ENCODE assay signal across 8 cellular contexts in genomic region chr1:46303872-46304326, GRCh38. TPM values are rescaled to one million over a fixed set of nuclear protein-coding genes. Genes with fewer than 3 reads are reported as not detected.
DNase-seq lines count a peak whose midpoint lies in the region; ATAC-seq, FAIRE-seq and TF ChIP-seq lines count a peak whose summit lies in the region.

No MANE protein-coding gene starts in this region.

- H3K4me3 ChIP-seq in A549 (peak overlapping the region; percentile 84), HFF-Myc (replicated peaks; ENCODE audit: low read depth, low read length) (peak overlapping the region; percentile 99)

- peak overlapping the region; percentile 98 to 99 for H3K27ac ChIP-seq in A549

- no peaks in the 10 kb centered on the region for H3K9me3 Mint-ChIP-seq in MCF 10A (ENCODE audit: unreplicated experiment)

- H3K4me3 Mint-ChIP-seq in MCF 10A (ENCODE audit: unreplicated experiment), result peak overlapping the region; percentile 99

- BruUV-seq in MCF 10A (replicated peaks; lab: Mats Ljungman, UMichigan), result TSS peak; percentile 84

- H3K27me3 Mint-ChIP-seq in MCF 10A (ENCODE audit: insufficient read depth, unreplicated experiment), result no peaks in the 10 kb centered on the region

- no peak for FAIRE-seq in A549 (lab: Jason Lieb, UNC)
- FAIRE-seq in GM19239 (lab: Jason Lieb, UNC), result no peak

- WGBS in A549 (ENCODE audit: missing lambda C conversion rate), result 0% methylated on average over 14 of the region's 14 CpGs

- no peak for TF ChIP-seq EP300 in A549 (IDR thresholded peaks at IDR 0.05)

- TF ChIP-seq POLR2A in A549 (IDR thresholded peaks at IDR 0.05; ENCODE audit: low read length) (no peak), GM18505 (IDR thresholded peaks at IDR 0.05; ENCODE audit: borderline replicate concordance, extremely low read depth, insufficient read depth, insufficient read length) (no peak)

- intact Hi-C loops in MCF 10A (cut with micrococcal nuclease), result loop anchor here (1.0 to 2.0 kb wide), 2 partner anchors 36 to 45 kb away; partner anchors contain the start of gene NSUN4

- peak overlapping the region; percentile 100 for H3K27ac Mint-ChIP-seq in MCF 10A (ENCODE audit: low read depth, unreplicated experiment)

- POLR2A ChIA-PET in A549 (lab: Yijun Ruan, JAX), result interaction anchor here (0.7 to 1.9 kb wide), 4 partner anchors 37 to 172 kb away, joined by 3 to 14 read pairs (median 6); partner anchors contain the start of genes NSUN4, PIK3R3 and RAD54L
- POLR2A ChIA-PET in MCF 10A (lab: Yijun Ruan, JAX), result interaction anchor here (0.6 to 3.5 kb wide), 32 partner anchors 9 to 782 kb away, joined by 3 to 119 read pairs (median 6); partner anchors contain the start of genes FAAH, GPBP1L1, MKNK1 and NSUN4

- peaks cover 40% of the 10 kb centered on the region for H3K4me1 Mint-ChIP-seq in MCF 10A (ENCODE audit: insufficient read depth, unreplicated experiment)

- H3K9me3 ChIP-seq in A549, result no peaks in the 10 kb centered on the region

- CTCF ChIA-PET in A549 (lab: Yijun Ruan, JAX), result interaction anchor here (0.8 to 2.6 kb wide), 4 partner anchors 17 to 44 kb away, joined by 3 to 17 read pairs (median 5); partner anchors contain the start of gene NSUN4
- CTCF ChIA-PET in MCF 10A (lab: Yijun Ruan, JAX), result interaction anchor here (0.6 to 1.6 kb wide), 8 partner anchors 43 to 1577 kb away, joined by 3 to 5 read pairs (median 3); no protein-coding TSS in a partner anchor

- H3K36me3 Mint-ChIP-seq in MCF 10A (ENCODE audit: insufficient read depth, unreplicated experiment), result peaks cover 39% of the 10 kb centered on the region

- no peak for TF ChIP-seq RAD21 in A549 (conservative IDR thresholded peaks at IDR 0.05 in 1 of 2, IDR thresholded peaks at IDR 0.05 in 1 of 2)

- TF ChIP-seq CTCF in A549 (IDR thresholded peaks at IDR 0.05) (no peak), HFF-Myc (IDR thresholded peaks at IDR 0.05; ENCODE audit: low read depth, low read length, missing control alignments) (no peak), MCF 10A (IDR thresholded peaks at IDR 0.05; ENCODE audit: unreplicated experiment) (no peak)

- H3K4me1 ChIP-seq in A549, result peaks cover 28% of the 10 kb centered on the region; the same call in 2 of the 3 replicates

- DNase-seq in A549 (ENCODE audit: low read depth in 1 of 2, low spot score in 1 of 2), result no peak
- no peak for DNase-seq in HFF-Myc (ENCODE audit: extremely low read depth, low read depth)
- no peak for DNase-seq in MCF 10A (ENCODE audit: unreplicated experiment)
- peak; percentile 22 for DNase-seq in mesenteric fat pad (ENCODE audit: low spot score)
- DNase-seq in GM19239 (ENCODE audit: insufficient read length, low spot score), result no peak

- peak overlapping the region; percentile 90 for H3K4me2 ChIP-seq in A549

- ATAC-seq in A549, result peak; percentile 38 to 48
- no peak for ATAC-seq in GM18502 (IDR thresholded peaks at IDR 0.05; ENCODE audit: poor library complexity, unreplicated experiment)
- no peak for ATAC-seq in GM18505 (IDR thresholded peaks at IDR 0.05; ENCODE audit: unreplicated experiment)
- no peak for ATAC-seq in HG03521 (IDR thresholded peaks at IDR 0.05; ENCODE audit: unreplicated experiment)

TF ChIP-seq in A549, 52 proteins besides CTCF, POLR2A, EP300 and RAD21:
- TF ChIP-seq EHF (CRISPR knock-in tag; IDR thresholded peaks at IDR 0.05) (no peak), SREBF2 (IDR thresholded peaks at IDR 0.05) (no peak), ZSCAN20 (CRISPR knock-in tag; IDR thresholded peaks at IDR 0.05) (no peak), RCOR1 (IDR thresholded peaks at IDR 0.05; ENCODE audit: low read depth, low read length) (no peak), HES2 (IDR thresholded peaks at IDR 0.05) (no peak), TP53 (CRISPR knock-in tag; IDR thresholded peaks at IDR 0.05) (no peak), KDM1A (IDR thresholded peaks at IDR 0.05; ENCODE audit: low read depth) (no peak), MAFK (IDR thresholded peaks at IDR 0.05; ENCODE audit: partially characterized antibody) (no peak), RARB (CRISPR knock-in tag; IDR thresholded peaks at IDR 0.05) (no peak), MAX (IDR thresholded peaks at IDR 0.05) (no peak), FOSB (CRISPR knock-in tag; IDR thresholded peaks at IDR 0.05) (no peak), CHD4 (IDR thresholded peaks at IDR 0.05; ENCODE audit: borderline replicate concordance) (no peak), ZNF302 (CRISPR knock-in tag; IDR thresholded peaks at IDR 0.05) (no peak)

RNA-seq across cellular contexts. Expression of gene UQCRH, which starts 0.4 kb away (rescaled TPM):
- polyA plus RNA-seq in A549 (2011; rRNA removed) (514 and 762 TPM in 2 replicates), A549 (2017; fragmentation: RNase III; extraction: RNeasy Plus Mini Kit Qiagen cat#74134 plus additional on column Dnase treatment) (766 to 800 TPM (median 793 TPM) in 3 replicates)
- polyA plus RNA-seq in A549 (2012; cell fraction: cytosol; rRNA removed), result 364 and 521 TPM in 2 replicates
- polyA plus RNA-seq in A549 (2012; cell fraction: nucleus; rRNA removed), result 85.1 and 267 TPM in 2 replicates
- polyA minus RNA-seq in A549 (2011; rRNA and poly(A)+ RNA removed), result 42.5 and 56.1 TPM in 2 replicates
- total RNA-seq in MCF 10A (2022) (299 and 318 TPM in 2 replicates), mesenteric fat pad (255 TPM)

RNA-seq across cellular contexts. Expression of gene LRRC41, which starts 0.5 kb away (rescaled TPM):
- polyA plus RNA-seq in A549 (2011; rRNA removed), result 28.6 and 32.5 TPM in 2 replicates
- polyA plus RNA-seq in A549 (2012; cell fraction: cytosol; rRNA removed), result 27.0 and 41.8 TPM in 2 replicates
- 57.0 and 61.6 TPM in 2 replicates for polyA plus RNA-seq in A549 (2012; cell fraction: nucleus; rRNA removed)
- polyA plus RNA-seq in A549 (2017; fragmentation: RNase III; extraction: RNeasy Plus Mini Kit Qiagen cat#74134 plus additional on column Dnase treatment), result 30.1 to 34.1 TPM (median 33.4 TPM) in 3 replicates
- 46.0 and 47.6 TPM in 2 replicates for polyA minus RNA-seq in A549 (2011; rRNA and poly(A)+ RNA removed)
- total RNA-seq in MCF 10A (2022), result 92.6 and 105 TPM in 2 replicates
- total RNA-seq in mesenteric fat pad, result 70.0 TPM

RNA-seq across cellular contexts. Expression of gene NSUN4, which starts 36.7 kb away (rescaled TPM):
- 23.3 and 30.2 TPM in 2 replicates for polyA plus RNA-seq in A549 (2011; rRNA removed)
- polyA plus RNA-seq in A549 (2012; cell fraction: cytosol; rRNA removed), result 13.6 and 16.2 TPM in 2 replicates
- polyA plus RNA-seq in A549 (2012; cell fraction: nucleus; rRNA removed), result 16.8 and 17.6 TPM in 2 replicates
- polyA plus RNA-seq in A549 (2017; fragmentation: RNase III; extraction: RNeasy Plus Mini Kit Qiagen cat#74134 plus additional on column Dnase treatment), result 11.7 to 13.2 TPM (median 12.0 TPM) in 3 replicates
- polyA minus RNA-seq in A549 (2011; rRNA and poly(A)+ RNA removed), result 52.7 and 57.1 TPM in 2 replicates
- 27.4 and 28.4 TPM in 2 replicates for total RNA-seq in MCF 10A (2022)
- total RNA-seq in mesenteric fat pad, result 28.1 TPM

RNA-seq across cellular contexts. Expression of gene RAD54L, which starts 56.3 kb away (rescaled TPM):
- 10.0 and 10.9 TPM in 2 replicates for polyA plus RNA-seq in A549 (2011; rRNA removed)
- 19.7 TPM in 2 replicates for polyA plus RNA-seq in A549 (2012; cell fraction: cytosol; rRNA removed)
- 58.5 and 65.2 TPM in 2 replicates for polyA plus RNA-seq in A549 (2012; cell fraction: nucleus; rRNA removed)
- 12.7 to 14.0 TPM (median 14.0 TPM) in 3 replicates for polyA plus RNA-seq in A549 (2017; fragmentation: RNase III; extraction: RNeasy Plus Mini Kit Qiagen cat#74134 plus additional on column Dnase treatment)
- 11.4 and 15.0 TPM in 2 replicates for polyA minus RNA-seq in A549 (2011; rRNA and poly(A)+ RNA removed)
- total RNA-seq in MCF 10A (2022), result 4.5 and 5.0 TPM in 2 replicates
- not detected for total RNA-seq in mesenteric fat pad

Comparison
In these comparisons a context has a peak if more than half of its experiments do, and no peak if none do; other contexts are left out.
1. ATAC-seq: peak in A549 (2 of 2); none in GM18502 (single experiment), GM18505 (single experiment) and HG03521 (single experiment).